In the genomic region with DNA sequence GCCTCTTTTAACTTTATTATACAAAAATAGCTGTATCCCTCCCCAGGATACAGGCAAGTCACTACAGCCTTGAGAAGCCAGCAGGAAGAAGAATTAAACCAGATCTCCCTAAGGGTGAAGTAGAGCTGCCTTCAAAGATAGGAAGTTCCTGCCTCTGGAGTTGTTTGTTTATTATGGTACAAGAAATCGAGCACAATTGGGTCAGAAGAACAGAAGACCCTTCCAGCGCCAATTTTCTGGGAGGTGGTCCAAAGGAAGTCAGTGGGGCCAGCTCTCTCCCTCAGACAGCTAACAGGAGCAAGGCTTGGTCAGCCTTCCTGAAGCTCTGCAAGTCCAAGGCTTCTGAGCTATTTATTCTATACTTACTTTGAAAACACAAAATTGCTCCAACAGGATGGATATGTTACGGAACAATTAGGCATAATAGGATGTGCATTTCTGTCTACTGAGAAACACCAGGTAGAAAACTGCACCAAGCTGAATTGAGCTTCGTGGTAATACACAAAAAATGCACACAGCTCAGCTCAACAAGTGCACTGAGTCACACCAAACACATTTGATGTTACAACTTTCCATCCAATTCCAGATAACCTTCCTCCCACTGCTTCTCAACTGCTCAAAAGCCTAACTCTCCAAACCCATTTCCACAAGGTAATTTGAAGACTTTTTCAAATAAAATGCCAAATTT, we compare ENCODE assay signal across 9 cellular contexts. TPM values are rescaled to one million over a fixed set of nuclear protein-coding genes. Genes with fewer than 3 reads are reported as not detected.
A peak's percentile ranks its signal among the peaks of the same experiment; 100 is the strongest.
DNase-seq lines count a peak whose midpoint lies in the region; ATAC-seq and TF ChIP-seq lines count a peak whose summit lies in the region.
"Had no signal": no experiment of that assay in that cellular context is flagged by ENCODE, and none has a peak within 500 bp of the region (broad histone marks: within the 10 kb centered on the region; RNA-seq: fewer than 3 reads in every experiment).

No MANE protein-coding gene starts in this region.

- no peak overlapping the region for H3K4me2 ChIP-seq in mammary epithelial cell (ENCODE audit: insufficient read depth, low read depth, low read length)

- intact Hi-C loops in mammary epithelial cell (cut with micrococcal nuclease) (no loop called here), MCF 10A (cut with micrococcal nuclease) (no loop called here), testis (cut with DNase I; ENCODE audit: low total_unique reads) (no loop called here)

- dilution Hi-C loops in mammary epithelial cell (cut with HindIII; ENCODE audit: low sequenced_read_pairs): no loop called here

- 68% methylated on average over 3 of the region's 4 CpGs for WGBS in mammary epithelial cell (ENCODE audit: low coverage, missing lambda C conversion rate)
- 34 to 36% methylated on average over 4 of the region's 4 CpGs for WGBS in testis, 2 donors

- no peaks in the 10 kb centered on the region for H3K9me3 Mint-ChIP-seq in MCF 10A (ENCODE audit: unreplicated experiment)

- H3K27me3 Mint-ChIP-seq in MCF 10A (ENCODE audit: insufficient read depth, unreplicated experiment): no peaks in the 10 kb centered on the region

- no peak overlapping the region for H3K9ac ChIP-seq in mammary epithelial cell (ENCODE audit: insufficient read depth, low read length)

- H3K4me3 ChIP-seq in mammary epithelial cell (replicated peaks in 1 of 3; ENCODE audit: insufficient read depth in 1 of 3, low read depth in 2 of 3, low read length in 3 of 3) (no peak overlapping the region), testis (no peak overlapping the region)

- ATAC-seq in left lobe of liver: peak; percentile 27
- no peak for ATAC-seq in HG03175 (IDR thresholded peaks at IDR 0.05; ENCODE audit: unreplicated experiment)

- TF ChIP-seq CTCF in mammary epithelial cell (conservative IDR thresholded peaks at IDR 0.05 in 1 of 2, IDR thresholded peaks at IDR 0.05 in 1 of 2; ENCODE audit: extremely low read depth in 1 of 2, insufficient read depth in 1 of 2, low read depth in 1 of 2, low read length in 2 of 2): no peak
- no peak for TF ChIP-seq CTCF in MCF 10A (IDR thresholded peaks at IDR 0.05; ENCODE audit: unreplicated experiment)
- TF ChIP-seq CTCF in testis (IDR thresholded peaks at IDR 0.05): no peak

- H3K27ac ChIP-seq in mammary epithelial cell (ENCODE audit: insufficient read depth, low read depth, low read length): no peak overlapping the region
- peak overlapping the region; percentile 56 to 77 for H3K27ac ChIP-seq in testis
- H3K27ac ChIP-seq: VCaP had no signal

- no peak overlapping the region for H3K4me3 Mint-ChIP-seq in MCF 10A (ENCODE audit: unreplicated experiment)

- DNase-seq in mammary epithelial cell: peak; percentile 27
- no peak for DNase-seq in MCF 10A (ENCODE audit: unreplicated experiment)
- peak; percentile 20 for DNase-seq in astrocyte of the hippocampus (ENCODE audit: low read depth, low spot score)
- DNase-seq in left lobe of liver (ENCODE audit: low spot score): no peak
- DNase-seq in testis: peak; percentile 61
- no peak for DNase-seq in NCI-H524 treated with DMSO at 0.1 percent for 48 hours (lab: John Stamatoyannopoulos, UW)
- no peak for DNase-seq in DMS114 treated with DMSO at 0.1 percent for 48 hours (lab: John Stamatoyannopoulos, UW; ENCODE audit: unreplicated experiment)

- H2AFZ ChIP-seq in mammary epithelial cell (ENCODE audit: low read depth, low read length): no peak overlapping the region

- BruUV-seq in mammary epithelial cell (replicated peaks; lab: Mats Ljungman, UMichigan) (no TSS peak), MCF 10A (replicated peaks; lab: Mats Ljungman, UMichigan) (no TSS peak)

- peaks cover 7% of the 10 kb centered on the region for H3K4me1 Mint-ChIP-seq in MCF 10A (ENCODE audit: insufficient read depth, unreplicated experiment)

- no peaks in the 10 kb centered on the region for H4K20me1 ChIP-seq in mammary epithelial cell (ENCODE audit: insufficient read depth, low read length)

- in situ Hi-C loops in mammary epithelial cell (cut with MboI; ENCODE audit: low sequenced_read_pairs in 2 of 2): no loop called here

- H3K27me3 ChIP-seq in mammary epithelial cell (ENCODE audit: insufficient read depth, low read length) (no peaks in the 10 kb centered on the region), testis (no peaks in the 10 kb centered on the region)

- H3K36me3 Mint-ChIP-seq in MCF 10A (ENCODE audit: insufficient read depth, unreplicated experiment): peaks cover 5% of the 10 kb centered on the region

- H3K79me2 ChIP-seq in mammary epithelial cell (ENCODE audit: insufficient read depth, low read length): peaks cover 67% of the 10 kb centered on the region

- H3K9me3 ChIP-seq in mammary epithelial cell (replicated peaks; ENCODE audit: insufficient read depth, low read length) (peaks cover 9% of the 10 kb centered on the region), testis (no peaks in the 10 kb centered on the region)

- POLR2A ChIA-PET in MCF 10A (lab: Yijun Ruan, JAX): interaction anchor here (0.7 to 1.3 kb wide), 2 partner anchors 9 to 15 kb away, joined by 3 to 4 read pairs; no protein-coding TSS in a partner anchor

- no peak overlapping the region for H3K27ac Mint-ChIP-seq in MCF 10A (ENCODE audit: low read depth, unreplicated experiment)

- TF ChIP-seq POLR2A in testis (IDR thresholded peaks at IDR 0.05): no peak

- H3K4me1 ChIP-seq in mammary epithelial cell (ENCODE audit: insufficient read depth, low read length): no peaks in the 10 kb centered on the region
- H3K4me1 ChIP-seq in testis: peaks cover 44% of the 10 kb centered on the region

- H3K36me3 ChIP-seq in mammary epithelial cell (ENCODE audit: insufficient read depth, low read length) (no peaks in the 10 kb centered on the region), testis (ENCODE audit: low read depth, missing control alignments) (no peaks in the 10 kb centered on the region)

- CTCF ChIA-PET in mammary epithelial cell (lab: Charles Lee; ENCODE audit: low non-redundant PET): no interaction called here
- CTCF ChIA-PET in MCF 10A (lab: Yijun Ruan, JAX): interaction anchor here (0.6 to 0.7 kb wide), 2 partner anchors 8 to 42 kb away, joined by 3 read pairs; no protein-coding TSS in a partner anchor

RNA-seq across cellular contexts. Expression of gene SERINC5, which starts 16.0 kb away (rescaled TPM):
- total RNA-seq in mammary epithelial cell: 10 to 100 TPM; 35.5 to 43.1 TPM
- 19.0 TPM for polyA plus RNA-seq in mammary epithelial cell
- polyA minus RNA-seq in mammary epithelial cell: 20.8 TPM
- 17.1 and 17.2 TPM in 2 replicates for total RNA-seq in MCF 10A (2022)
- total RNA-seq in left lobe of liver: 54.6 TPM
- 100 to 1,000 TPM; 158 to 217 TPM for total RNA-seq in testis
- polyA plus RNA-seq in testis (ENCODE audit: insufficient read depth, low read depth, low replicate concordance): 62.3 TPM

Comparison
In these comparisons a context has a peak if more than half of its experiments do, and no peak if none do; other contexts are left out.
1. DNase-seq: peak in mammary epithelial cell (single experiment), astrocyte of the hippocampus (single experiment) and testis (single experiment); none in MCF 10A (single experiment), left lobe of liver (single experiment), NCI-H524 treated with DMSO at 0.1 percent for 48 hours (single experiment) and DMS114 treated with DMSO at 0.1 percent for 48 hours (single experiment).